25 cellular contexts compared by ENCODE assay signal in the genomic region with DNA sequence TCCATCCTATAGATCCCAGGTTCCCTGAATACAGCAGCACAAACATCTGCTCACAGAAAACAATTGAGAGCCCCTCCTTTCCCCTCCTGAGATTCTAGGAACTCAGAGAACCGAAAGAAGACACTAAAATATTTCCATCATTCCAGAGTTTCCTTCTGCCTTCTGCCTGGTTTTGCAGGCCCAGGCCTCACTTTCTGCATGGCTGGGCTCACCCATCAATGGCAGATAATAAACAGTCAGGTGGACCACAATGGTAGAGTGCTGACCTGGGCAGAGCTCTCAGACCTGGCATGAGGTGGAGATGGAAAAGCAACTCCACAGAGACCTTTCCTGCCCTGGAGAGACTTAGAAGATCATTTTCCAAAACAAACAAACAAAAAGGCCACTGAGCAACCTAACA.
"Had no signal": no experiment of that assay in that cellular context is flagged by ENCODE, and none has a peak within 500 bp of the region (broad histone marks: within the 10 kb centered on the region; RNA-seq: fewer than 3 reads in every experiment).

No MANE protein-coding gene starts in this region.

- H3K4me3 Mint-ChIP-seq: activated CD4-positive, alpha-beta T cell treated with anti-CD3 and anti-CD28 coated beads, Interleukin-2, amount 10 ng/mL, durations not matched to agents 24 days and 14 days; activated CD8-positive, alpha-beta T cell treated with anti-CD3 and anti-CD28 coated beads for 36 hours; activated naive CD8-positive, alpha-beta T cell treated with anti-CD3 and anti-CD28 coated beads for 36 hours; activated T-cell treated with anti-CD3 and anti-CD28 coated beads, Interleukin-2, amount 50 U/mL, for 72 hours; activated T-helper 17 cell treated with anti-CD3 and anti-CD28 coated beads, Interleukin-2, amount 50 U/mL, for 72 hours; central memory CD8-positive, alpha-beta T cell; T-helper 1 cell treated with Interleukin-12 subunit alpha and Interleukin-12 subunit beta and Interleukin-4 antibody, amounts not matched to agents 30 μg/mL and 1 μg/mL, for 36 hours; T-helper 2 cell treated with Interferon-gamma antibody and Interleukin-4, amounts not matched to agents 5 μg/mL and 100 μg/mL, for 36 hours had no signal

- H3K36me3 Mint-ChIP-seq: activated naive CD8-positive, alpha-beta T cell treated with anti-CD3 and anti-CD28 coated beads for 36 hours had no signal

- H3K4me1 Mint-ChIP-seq: activated CD4-positive, alpha-beta T cell treated with anti-CD3 and anti-CD28 coated beads, Interleukin-2, amount 10 ng/mL, durations not matched to agents 24 days and 14 days; activated naive CD8-positive, alpha-beta T cell treated with anti-CD3 and anti-CD28 coated beads for 36 hours; activated T-helper 17 cell treated with anti-CD3 and anti-CD28 coated beads, Interleukin-2, amount 50 U/mL, for 72 hours; central memory CD8-positive, alpha-beta T cell had no signal

- H3K9me3 Mint-ChIP-seq: activated CD4-positive, alpha-beta T cell treated with anti-CD3 and anti-CD28 coated beads, Interleukin-2, amount 10 ng/mL, durations not matched to agents 24 days and 14 days; activated CD8-positive, alpha-beta T cell treated with anti-CD3 and anti-CD28 coated beads for 36 hours; activated naive CD8-positive, alpha-beta T cell treated with anti-CD3 and anti-CD28 coated beads for 36 hours; activated T-cell treated with anti-CD3 and anti-CD28 coated beads, Interleukin-2, amount 50 U/mL, for 72 hours; activated T-helper 17 cell treated with anti-CD3 and anti-CD28 coated beads, Interleukin-2, amount 50 U/mL, for 72 hours; central memory CD8-positive, alpha-beta T cell; T-helper 1 cell treated with Interleukin-12 subunit alpha and Interleukin-12 subunit beta and Interleukin-4 antibody, amounts not matched to agents 30 μg/mL and 1 μg/mL, for 36 hours; T-helper 2 cell treated with Interferon-gamma antibody and Interleukin-4, amounts not matched to agents 5 μg/mL and 100 μg/mL, for 36 hours had no signal

- H3K27me3 Mint-ChIP-seq: activated CD4-positive, alpha-beta T cell treated with anti-CD3 and anti-CD28 coated beads, Interleukin-2, amount 10 ng/mL, durations not matched to agents 24 days and 14 days; activated CD8-positive, alpha-beta T cell treated with anti-CD3 and anti-CD28 coated beads for 36 hours; activated naive CD8-positive, alpha-beta T cell treated with anti-CD3 and anti-CD28 coated beads for 36 hours; activated T-helper 17 cell treated with anti-CD3 and anti-CD28 coated beads, Interleukin-2, amount 50 U/mL, for 72 hours had no signal

- DNase-seq: activated CD4-positive, alpha-beta T cell treated with anti-CD3 and anti-CD28 coated beads, Interleukin-2, amount 10 ng/mL, durations not matched to agents 24 days and 14 days; activated CD4-positive, alpha-beta T cell treated with anti-CD3 and anti-CD28 coated beads, Interleukin-2, amount 50 U/mL, for 4 hours; activated CD8-positive, alpha-beta T cell treated with anti-CD3 and anti-CD28 coated beads for 36 hours; activated effector memory CD4-positive, alpha-beta T cell treated with anti-CD3 and anti-CD28 coated beads, Interleukin-2, amount 50 U/mL, for 16 hours; activated naive CD4-positive, alpha-beta T cell; activated naive CD4-positive, alpha-beta T cell treated with anti-CD3 and anti-CD28 coated beads, Interleukin-2, amount 50 U/mL, for 16 hours; activated naive CD8-positive, alpha-beta T cell treated with anti-CD3 and anti-CD28 coated beads for 36 hours; activated T-cell treated with anti-CD3 and anti-CD28 coated beads, Interleukin-2, amount 50 U/mL, for 1 hour; activated T-cell treated with anti-CD3 and anti-CD28 coated beads, Interleukin-2, amount 50 U/mL, for 72 hours; amniotic stem cell; aorta; Karpas-422; KBM-7; NCI-H1105; NCI-H1417 treated with DMSO at 0.1 percent for 48 hours; NCI-H187 treated with DMSO at 0.1 percent for 48 hours; NCI-H2081; NCI-H345; NCI-H774; SHP77; SK-N-SH had no signal

- H3K27ac Mint-ChIP-seq: activated CD4-positive, alpha-beta T cell treated with anti-CD3 and anti-CD28 coated beads, Interleukin-2, amount 10 ng/mL, durations not matched to agents 24 days and 14 days; activated CD8-positive, alpha-beta T cell treated with anti-CD3 and anti-CD28 coated beads for 36 hours; activated naive CD8-positive, alpha-beta T cell treated with anti-CD3 and anti-CD28 coated beads for 36 hours; activated T-cell treated with anti-CD3 and anti-CD28 coated beads, Interleukin-2, amount 50 U/mL, for 72 hours; activated T-helper 17 cell treated with anti-CD3 and anti-CD28 coated beads, Interleukin-2, amount 50 U/mL, for 72 hours; T-helper 1 cell treated with Interleukin-12 subunit alpha and Interleukin-12 subunit beta and Interleukin-4 antibody, amounts not matched to agents 30 μg/mL and 1 μg/mL, for 36 hours; T-helper 2 cell treated with Interferon-gamma antibody and Interleukin-4, amounts not matched to agents 5 μg/mL and 100 μg/mL, for 36 hours had no signal
